Comparison of ENCODE assay signal across 21 cellular contexts in genomic region chr1:54611621-54612020, GRCh38. TPM values are rescaled to one million over a fixed set of nuclear protein-coding genes. Genes with fewer than 3 reads are reported as not detected.
A peak's percentile ranks its signal among the peaks of the same experiment; 100 is the strongest.
DNase-seq lines count a peak whose midpoint lies in the region; ATAC-seq and TF ChIP-seq lines count a peak whose summit lies in the region.
"Had no signal": no experiment of that assay in that cellular context is flagged by ENCODE, and none has a peak within 500 bp of the region (broad histone marks: within the 10 kb centered on the region; RNA-seq: fewer than 3 reads in every experiment).

No MANE protein-coding gene starts in this region.

- peaks cover 18% of the 10 kb centered on the region for H3K27me3 Mint-ChIP-seq in GM23338 (ENCODE audit: insufficient read depth, low read depth, poor library complexity)
- no peaks in the 10 kb centered on the region for H3K27me3 Mint-ChIP-seq in endodermal cell (ENCODE audit: insufficient read depth)

- H3K9me2 ChIP-seq in GM23338 (ENCODE audit: insufficient read depth), result no peaks in the 10 kb centered on the region
- no peaks in the 10 kb centered on the region for H3K9me2 ChIP-seq in HCT116 (ENCODE audit: insufficient read depth)

- H3K27ac Mint-ChIP-seq in GM23338 (peak overlapping the region; percentile 87), endodermal cell (no peak overlapping the region)

- no peak overlapping the region for H3K27ac ChIP-seq in GM23338 (ENCODE audit: low read depth)
- H3K27ac ChIP-seq in HCT116 (ENCODE audit: low read depth, low read length), result no peak overlapping the region
- H3K27ac ChIP-seq in endodermal cell (ENCODE audit: low read depth, low read length), result peak overlapping the region; percentile 22
- H3K27ac ChIP-seq in osteoblast (ENCODE audit: low read depth, low read length), result no peak overlapping the region
- H3K27ac ChIP-seq: SJSA1 had no signal

- H3K4me3 Mint-ChIP-seq in GM23338 (no peak overlapping the region), endodermal cell (no peak overlapping the region)

- no peak for TF ChIP-seq RAD21 in HCT116 (IDR thresholded peaks at IDR 0.05; ENCODE audit: low read depth)

- no peaks in the 10 kb centered on the region for H3K9me3 ChIP-seq in HCT116 (ENCODE audit: control insufficient read depth in 1 of 2, insufficient read depth in 1 of 2, low read depth in 1 of 2, low read length in 2 of 2)
- no peaks in the 10 kb centered on the region for H3K9me3 ChIP-seq in endodermal cell (ENCODE audit: control insufficient read depth, low read length)
- H3K9me3 ChIP-seq in osteoblast (ENCODE audit: low read depth, low read length), result no peaks in the 10 kb centered on the region
- H3K9me3 ChIP-seq: BE2C, SJSA1 had no signal

- H3K9ac ChIP-seq in HCT116 (ENCODE audit: low read length) (no peak overlapping the region), endodermal cell (ENCODE audit: extremely low read depth, low read length, poor library complexity, severe bottlenecking) (no peak overlapping the region)

- TF ChIP-seq POLR2A in HCT116 (IDR thresholded peaks at IDR 0.05; ENCODE audit: borderline replicate concordance, extremely low read depth, insufficient read depth, insufficient read length), result no peak

- no peak for ATAC-seq in GM23338
- ATAC-seq in HCT116, result no peak
- no peak for ATAC-seq in GM18519 (IDR thresholded peaks at IDR 0.05; ENCODE audit: low FRiP score, unreplicated experiment)

- H3K79me2 ChIP-seq in GM23338 (replicated peaks; ENCODE audit: insufficient read depth) (no peaks in the 10 kb centered on the region), HCT116 (ENCODE audit: insufficient read depth, low read length) (no peaks in the 10 kb centered on the region), osteoblast (ENCODE audit: insufficient read depth, low read length) (no peaks in the 10 kb centered on the region)

- TSS peak; percentile 6 for BruUV-seq in HCT116 (replicated peaks; lab: Mats Ljungman, UMichigan)

- peaks cover 40% of the 10 kb centered on the region for H3K4me1 Mint-ChIP-seq in GM23338
- H3K4me1 Mint-ChIP-seq in endodermal cell, result peaks cover 6% of the 10 kb centered on the region

- H3K36me3 Mint-ChIP-seq in GM23338 (ENCODE audit: low read depth) (no peaks in the 10 kb centered on the region), endodermal cell (ENCODE audit: low read depth) (no peaks in the 10 kb centered on the region)

- TF ChIP-seq CTCF in GM23338 (conservative IDR thresholded peaks at IDR 0.05; ENCODE audit: low read depth in 2 of 2) (no peak), HCT116 (IDR thresholded peaks at IDR 0.05 in 2 of 3, conservative IDR thresholded peaks at IDR 0.05 in 1 of 3; ENCODE audit: borderline replicate concordance in 1 of 3, insufficient read depth in 1 of 3, low read depth in 2 of 3, low read length in 2 of 3) (no peak), endodermal cell (conservative IDR thresholded peaks at IDR 0.05) (no peak), osteoblast (IDR thresholded peaks at IDR 0.05; ENCODE audit: extremely low read depth, low read depth, low read length) (no peak)

- no peaks in the 10 kb centered on the region for H4K20me1 ChIP-seq in GM23338 (replicated peaks; ENCODE audit: insufficient read depth)
- H4K20me1 ChIP-seq in HCT116 (ENCODE audit: insufficient read depth), result no peaks in the 10 kb centered on the region
- H4K20me1 ChIP-seq in osteoblast (ENCODE audit: insufficient read depth, low read length), result no peaks in the 10 kb centered on the region

- no peaks in the 10 kb centered on the region for H3F3A ChIP-seq in GM23338 (replicated peaks; ENCODE audit: low read depth)

- H3K36me3 ChIP-seq in GM23338 (ENCODE audit: insufficient read depth) (no peaks in the 10 kb centered on the region), HCT116 (ENCODE audit: control insufficient read depth in 1 of 2, insufficient read depth in 2 of 2, low read length in 2 of 2) (peaks cover 0 to 5% of the 10 kb centered on the region in 2 experiments; a peak in 1 of 4 replicates), endodermal cell (ENCODE audit: control insufficient read depth, insufficient read depth, low read length) (no peaks in the 10 kb centered on the region), osteoblast (ENCODE audit: insufficient read depth, low read length) (no peaks in the 10 kb centered on the region)
- H3K36me3 ChIP-seq: BE2C, SJSA1 had no signal

- H2AFZ ChIP-seq in GM23338 (no peak overlapping the region), HCT116 (ENCODE audit: low read depth, low read length, poor library complexity, severe bottlenecking) (no peak overlapping the region), osteoblast (ENCODE audit: low read length) (no peak overlapping the region)

- H3K4me2 ChIP-seq in GM23338 (no peak overlapping the region), HCT116 (ENCODE audit: low read length) (no peak overlapping the region), osteoblast (ENCODE audit: insufficient read depth, low read length) (no peak overlapping the region)

- CTCF ChIA-PET in HCT116 (lab: Charles Lee), result interaction anchor here (0.6 kb wide), 1 partner anchor 48 kb away, joined by 4 read pairs; no protein-coding TSS in a partner anchor

- H3K9me3 Mint-ChIP-seq in GM23338 (no peaks in the 10 kb centered on the region), endodermal cell (no peaks in the 10 kb centered on the region)

- intact Hi-C loops in HCT116 (cut with micrococcal nuclease), result no loop called here

- H3K4me3 ChIP-seq in GM23338 (no peak overlapping the region), HCT116 (replicated peaks in 1 of 2; ENCODE audit: low read depth in 1 of 2, low read length in 2 of 2) (no peak overlapping the region), endodermal cell (ENCODE audit: low read length) (no peak overlapping the region), osteoblast (ENCODE audit: insufficient read depth, low read length) (no peak overlapping the region)
- H3K4me3 ChIP-seq: SJSA1 had no signal

- H3K4me1 ChIP-seq in GM23338 (ENCODE audit: insufficient read depth) (peaks cover 4% of the 10 kb centered on the region; the same call in 1 of the 2 replicates), HCT116 (ENCODE audit: control insufficient read depth in 1 of 2, insufficient read depth in 2 of 2, low read length in 2 of 2) (peaks cover 0 to 7% of the 10 kb centered on the region in 2 experiments; a peak in 2 of 4 replicates), endodermal cell (ENCODE audit: control insufficient read depth, insufficient read depth, low read length) (no peaks in the 10 kb centered on the region), osteoblast (ENCODE audit: insufficient read depth, low read length) (peaks cover 5% of the 10 kb centered on the region)
- H3K4me1 ChIP-seq: BE2C, SJSA1 had no signal

- WGBS in endodermal cell (ENCODE audit: insufficient coverage in 1 of 2, insufficient read length in 1 of 2), 2 experiments, result 87 to 98% methylated on average over 6 to 8 of the region's 8 CpGs

- H3K27me3 ChIP-seq in GM23338 (ENCODE audit: insufficient read depth), result no peaks in the 10 kb centered on the region
- no peaks in the 10 kb centered on the region for H3K27me3 ChIP-seq in HCT116 (ENCODE audit: insufficient read depth, low read length)
- no peaks in the 10 kb centered on the region for H3K27me3 ChIP-seq in endodermal cell (ENCODE audit: control insufficient read depth, insufficient read depth, low read length, poor library complexity, severe bottlenecking)
- H3K27me3 ChIP-seq in osteoblast (ENCODE audit: insufficient read depth, low read length), result peaks cover 8% of the 10 kb centered on the region
- H3K27me3 ChIP-seq: BE2C, SJSA1 had no signal

- RAD21 ChIA-PET in HCT116 (lab: Charles Lee; ENCODE audit: low non-redundant PET in 1 of 2, low total read pairs in 2 of 2, uncharacterized antibody in 2 of 2, unreplicated experiment in 2 of 2), result no interaction called here

- DNase-seq in GM23338 (ENCODE audit: low spot score) (no peak), HCT116 (ENCODE audit: low read depth, low spot score) (no peak), endodermal cell (no peak), osteoblast (ENCODE audit: insufficient read length, low spot score, missing footprints) (peak; percentile 18), cerebellum (ENCODE audit: low spot score) (no peak), SHP77 (lab: John Stamatoyannopoulos, UW) (no peak)
- DNase-seq: BE2C, DMS79 treated with DMSO at 0.1 percent for 48 hours, GOT3, Karpas-422, MV-4-11, NCI-H1105 treated with DMSO at 0.1 percent for 48 hours, NCI-H187, NCI-H226, NCI-H510A treated with DMSO at 0.1 percent for 48 hours, NCI-H748 treated with DMSO at 0.1 percent for 48 hours, OCI-M1 had no signal

- POLR2A ChIA-PET in HCT116 (lab: Charles Lee), result no interaction called here

TF ChIP-seq in GM23338, 12 proteins besides CTCF, POLR2A, EP300 and RAD21 (continues in another document):
- TF ChIP-seq ZNF331 (CRISPR knock-in tag; IDR thresholded peaks at IDR 0.05; ENCODE audit: low read depth), result no peak
- no peak for TF ChIP-seq CREB1 (CRISPR knock-in tag; IDR thresholded peaks at IDR 0.05; ENCODE audit: low read depth)

TF ChIP-seq in HCT116, 20 proteins besides CTCF, POLR2A, EP300 and RAD21 (continues in another document):
- TF ChIP-seq FOSL1 (IDR thresholded peaks at IDR 0.05; ENCODE audit: low read depth), result no peak
- TF ChIP-seq EGR1 (IDR thresholded peaks at IDR 0.05; ENCODE audit: low read depth), result no peak
- no peak for TF ChIP-seq ZNF274 (IDR thresholded peaks at IDR 0.05; ENCODE audit: low read depth, low read length)
- TF ChIP-seq YY1 (IDR thresholded peaks at IDR 0.05; ENCODE audit: extremely low read depth, insufficient replicate concordance, low read depth, low read length), result no peak
- no peak for TF ChIP-seq CEBPB (IDR thresholded peaks at IDR 0.05; ENCODE audit: low read depth)
- TF ChIP-seq ZFX (IDR thresholded peaks at IDR 0.05), result no peak

RNA-seq across cellular contexts. Expression of gene FAM151A, which starts 11.7 kb away (rescaled TPM):
- 0.10 TPM in 1 of 2 replicates, not detected in the other for total RNA-seq in GM23338 (2014; rRNA removed; shearing (Covaris generic))
- not detected in 2 replicates for polyA plus RNA-seq in GM23338 (2016; fragmentation: Nextera tagmentation; extraction: Ambion mirVana)
- not detected for total RNA-seq in HCT116 (2021; ENCODE audit: unreplicated experiment)
- polyA plus RNA-seq in HCT116 (2012), result 0.04 TPM in 2 replicates
- total RNA-seq in endodermal cell, result not detected
- 0.11 TPM for polyA plus RNA-seq in endodermal cell (2013, experiment 1 of 2)
- not detected for polyA plus RNA-seq in endodermal cell (2013, experiment 2 of 2)
- total RNA-seq in osteoblast, result not detected in 2 replicates
- total RNA-seq in cerebellum, result not detected
- total RNA-seq: A673, M059J, SJSA1 had no signal

RNA-seq across cellular contexts. Expression of gene MROH7, which starts 30.0 kb away (rescaled TPM):
- 0.17 TPM in 1 of 2 replicates, not detected in the other for total RNA-seq in GM23338 (2014; rRNA removed; shearing (Covaris generic))
- not detected in 2 replicates for polyA plus RNA-seq in GM23338 (2016; fragmentation: Nextera tagmentation; extraction: Ambion mirVana)
- total RNA-seq in HCT116 (2021; ENCODE audit: unreplicated experiment) (1.1 TPM), endodermal cell (1 to 10 TPM in 1 of 2 donors, under 1 TPM in 1; 0.46 to 1.4 TPM), osteoblast (0.36 and 0.59 TPM in 2 replicates), cerebellum (2.6 TPM)
- polyA plus RNA-seq in HCT116 (2012), result 0.55 and 0.78 TPM in 2 replicates
- 0.32 TPM for polyA plus RNA-seq in endodermal cell (2013, experiment 1 of 2)
- 0.62 TPM for polyA plus RNA-seq in endodermal cell (2013, experiment 2 of 2)
- total RNA-seq: A673, M059J, SJSA1 had no signal
